In the genomic region with DNA sequence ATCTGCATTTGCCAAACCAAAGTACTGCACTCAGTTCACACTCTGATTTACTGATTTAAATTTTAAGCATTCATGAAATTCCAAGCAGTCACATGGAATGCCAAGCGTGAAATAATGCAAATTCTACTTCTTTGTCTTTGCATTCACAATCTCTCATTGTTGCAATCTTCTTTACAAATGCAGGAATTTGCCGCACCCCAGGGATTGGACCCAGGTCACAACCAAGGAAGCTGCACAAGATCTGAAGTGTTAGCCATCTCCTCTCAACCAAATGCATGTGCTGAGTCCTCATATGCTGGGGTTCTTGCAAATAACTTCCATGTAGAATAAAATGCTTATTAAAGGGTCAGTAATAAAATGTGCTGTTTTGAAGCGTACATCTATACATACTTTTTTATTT, we compare ENCODE assay signal across 21 cellular contexts.
DNase-seq lines count a peak whose midpoint lies in the region; ATAC-seq, FAIRE-seq and TF ChIP-seq lines count a peak whose summit lies in the region.
"Had no signal": no experiment of that assay in that cellular context is flagged by ENCODE, and none has a peak within 500 bp of the region (broad histone marks: within the 10 kb centered on the region; RNA-seq: fewer than 3 reads in every experiment).

No MANE protein-coding gene starts in this region.

- no peak overlapping the region for H3K18ac ChIP-seq in neuronal stem cell (ENCODE audit: low read length)

- H3K27me3 ChIP-seq in HAP-1 (ENCODE audit: low read depth) (no peaks in the 10 kb centered on the region), iPS-18a (ENCODE audit: control insufficient read depth, insufficient read depth, low read length) (no peaks in the 10 kb centered on the region), neuronal stem cell (ENCODE audit: control insufficient read depth in 3 of 3, insufficient read depth in 3 of 3, low read depth in 1 of 3, low read length in 3 of 3) (no peaks in the 10 kb centered on the region), left lung (peaks cover 0 to 30% of the 10 kb centered on the region in 2 donors)
- H3K27me3 ChIP-seq: SJSA1 had no signal

- H3K79me1 ChIP-seq in neuronal stem cell (ENCODE audit: low read depth, low read length), result no peaks in the 10 kb centered on the region

- no peak overlapping the region for H4K8ac ChIP-seq in neuronal stem cell (ENCODE audit: low read depth, low read length)

- DNase-seq in HAP-1 (ENCODE audit: low spot score in 2 of 2) (peak; percentile 89 to 97), ecto neural progenitor cell (ENCODE audit: low spot score) (peak; percentile 74), neuronal stem cell (ENCODE audit: low spot score) (peak; percentile 74), HTR-8/SVneo (ENCODE audit: insufficient read length, low spot score) (no peak), left lung (no peak), NCI-H2107 treated with DMSO at 0.1 percent for 48 hours (lab: John Stamatoyannopoulos, UW; ENCODE audit: unreplicated experiment) (no peak)
- no peak for DNase-seq in activated CD4-positive, CD25-positive, alpha-beta regulatory T cell treated with anti-CD3 and anti-CD28 coated beads, Interleukin-2, amount 50 U/mL, for 72 hours
- DNase-seq: ACHN; CD4-positive, CD25-positive, alpha-beta regulatory T cell; DND-41; GF-D8; GOT3; NCI-H1417 treated with DMSO at 0.1 percent for 48 hours; NCI-H2081; NCI-H226; NCI-H526; NK-92 treated with Interleukin-12 subunit alpha and Interleukin-12 subunit beta, amount 100 ng/mL, for 24 hours had no signal

- H3K4me3 ChIP-seq in HAP-1 (no peak overlapping the region), iPS-18a (ENCODE audit: low read length) (no peak overlapping the region), neuronal stem cell (ENCODE audit: low read length in 2 of 2) (no peak overlapping the region), left lung (no peak overlapping the region)
- H3K4me3 ChIP-seq: SJSA1 had no signal

- in situ Hi-C loops in HAP-1 (cut with MboI; ENCODE audit: low sequenced_read_pairs), result no loop called here

- H3K27ac ChIP-seq in iPS-18a (ENCODE audit: low read length) (peak overlapping the region; percentile 93), neuronal stem cell (replicated peaks; ENCODE audit: low read length) (peak overlapping the region; percentile 68), left lung (no peak overlapping the region)
- H3K27ac ChIP-seq: RWPE1, SJSA1 had no signal

- H2BK120ac ChIP-seq in neuronal stem cell (ENCODE audit: low read depth, low read length), result no peak overlapping the region

- H3K14ac ChIP-seq in neuronal stem cell (ENCODE audit: low read length), result no peak overlapping the region

- no peak for ATAC-seq in left lung

- no peak overlapping the region for H2AFZ ChIP-seq in neuronal stem cell (ENCODE audit: low read length)

- H4K91ac ChIP-seq in neuronal stem cell (ENCODE audit: low read depth, low read length, poor library complexity), result no peak overlapping the region

- FAIRE-seq in HTR-8/SVneo (lab: Jason Lieb, UNC), result no peak
- FAIRE-seq: D721Med had no signal

- H3K36me3 ChIP-seq in HAP-1 (replicated peaks), result no peaks in the 10 kb centered on the region
- H3K36me3 ChIP-seq in iPS-18a (ENCODE audit: control insufficient read depth, low read depth, low read length), result no peaks in the 10 kb centered on the region
- H3K36me3 ChIP-seq in neuronal stem cell (replicated peaks in 1 of 2; ENCODE audit: control insufficient read depth in 2 of 2, insufficient read depth in 2 of 2, low read length in 2 of 2), result no peaks in the 10 kb centered on the region
- H3K36me3 ChIP-seq in left lung, result no peaks in the 10 kb centered on the region
- H3K36me3 ChIP-seq: SJSA1 had no signal

- H3K9ac ChIP-seq in iPS-18a (ENCODE audit: low read length) (peak overlapping the region; percentile 45), neuronal stem cell (ENCODE audit: low read depth, low read length, poor library complexity) (no peak overlapping the region)

- H3K9me3 ChIP-seq in HAP-1 (no peaks in the 10 kb centered on the region), iPS-18a (ENCODE audit: control insufficient read depth, low read depth, low read length) (no peaks in the 10 kb centered on the region), neuronal stem cell (replicated peaks in 1 of 2; ENCODE audit: control insufficient read depth in 2 of 2, insufficient read depth in 1 of 2, low read depth in 1 of 2, low read length in 2 of 2) (peaks cover 2 to 3% of the 10 kb centered on the region in 2 donors), left lung (no peaks in the 10 kb centered on the region)
- H3K9me3 ChIP-seq: SJSA1 had no signal

- WGBS in neuronal stem cell (ENCODE audit: extremely low coverage in 2 of 2, insufficient read length in 2 of 2, insufficient replicate concordance in 1 of 2), 2 donors, result no CpG with 5 or more reads among the region's 3 CpGs

- no peak overlapping the region for H3K23ac ChIP-seq in neuronal stem cell (ENCODE audit: low read depth, low read length, poor library complexity)

- H2BK12ac ChIP-seq in neuronal stem cell (ENCODE audit: low read length), result no peak overlapping the region

- H3K4me1 ChIP-seq in HAP-1, result peaks cover 23% of the 10 kb centered on the region
- H3K4me1 ChIP-seq in iPS-18a (ENCODE audit: control insufficient read depth, low read depth, low read length), result peaks cover 27% of the 10 kb centered on the region
- peaks cover 14 to 37% of the 10 kb centered on the region in 2 donors for H3K4me1 ChIP-seq in neuronal stem cell (ENCODE audit: control insufficient read depth in 2 of 2, insufficient read depth in 1 of 2, low read depth in 1 of 2, low read length in 2 of 2)
- no peaks in the 10 kb centered on the region for H3K4me1 ChIP-seq in left lung
- H3K4me1 ChIP-seq: SJSA1 had no signal

- H3K4ac ChIP-seq in neuronal stem cell (ENCODE audit: low read length), result no peak overlapping the region

- no peak overlapping the region for H3K4me2 ChIP-seq in neuronal stem cell (ENCODE audit: insufficient read depth, low read length, poor library complexity, severe bottlenecking)

- intact Hi-C loops in left lung (cut with DNase I), result no loop called here

- no peak overlapping the region for H2BK5ac ChIP-seq in neuronal stem cell (ENCODE audit: low read length)

- no peak overlapping the region for H2AK5ac ChIP-seq in neuronal stem cell (ENCODE audit: low read depth, low read length)

- H2BK15ac ChIP-seq in neuronal stem cell (ENCODE audit: low read length), result no peak overlapping the region

- TF ChIP-seq CTCF in left lung (IDR thresholded peaks at IDR 0.05), result no peak

Comparison
In these comparisons a context has a peak if more than half of its experiments do, and no peak if none do; other contexts are left out.
1. DNase-seq: peak in HAP-1 (2 of 2), ecto neural progenitor cell (single experiment) and neuronal stem cell (single experiment); none in HTR-8/SVneo (single experiment), activated CD4-positive, CD25-positive, alpha-beta regulatory T cell treated with anti-CD3 and anti-CD28 coated beads, Interleukin-2, amount 50 U/mL, for 72 hours (single experiment), left lung (0 of 2) and NCI-H2107 treated with DMSO at 0.1 percent for 48 hours (single experiment).
2. H3K27ac ChIP-seq: peak in iPS-18a (single experiment) and neuronal stem cell (single experiment); none in left lung (0 of 2).